Comparison of ENCODE assay signal across 8 cellular contexts in the genomic region with DNA sequence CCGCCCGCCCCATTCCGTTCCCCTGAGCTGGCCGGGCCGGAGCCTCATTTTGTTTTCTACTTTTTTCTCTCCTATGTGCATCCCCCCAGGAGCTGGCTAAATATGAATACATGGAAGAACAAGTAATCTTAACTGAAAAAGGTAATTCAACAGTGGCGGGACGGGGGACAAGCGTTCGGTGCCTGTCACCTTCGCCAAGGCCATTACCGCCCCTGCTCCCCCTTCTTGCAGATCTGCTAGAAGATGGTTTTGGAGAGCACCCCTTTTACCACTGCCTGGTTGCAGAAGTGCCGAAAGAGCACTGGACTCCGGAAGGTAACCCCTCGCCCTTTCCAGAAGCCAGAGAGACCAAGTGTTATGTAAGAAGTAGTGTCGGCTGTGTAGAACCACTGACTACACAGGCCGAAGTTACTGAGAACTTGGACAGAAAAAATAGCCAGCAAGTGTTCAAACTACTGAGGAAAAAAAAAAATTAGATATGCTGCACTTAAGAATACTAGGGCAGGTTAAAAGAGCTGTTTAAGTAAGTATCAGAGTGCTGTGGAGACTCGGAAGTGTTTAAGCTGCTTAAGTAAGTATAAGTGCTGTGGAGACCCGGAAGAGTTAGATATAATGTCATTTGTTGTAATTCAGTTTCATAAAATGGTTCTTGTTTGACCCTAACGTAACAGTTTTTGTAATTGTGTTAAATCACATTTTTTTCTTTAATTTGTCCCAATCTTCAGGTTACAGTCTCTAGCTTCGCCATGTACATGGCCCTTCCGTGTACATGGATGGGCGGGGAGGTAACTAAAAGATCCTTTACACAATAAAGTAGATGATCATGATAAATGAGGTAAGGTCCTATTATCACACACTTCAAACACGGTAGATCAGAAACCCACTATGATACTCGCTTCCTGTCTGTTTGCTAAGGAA. TPM values are rescaled to one million over a fixed set of nuclear protein-coding genes. Genes with fewer than 3 reads are reported as not detected.
DNase-seq lines count a peak whose midpoint lies in the region; ATAC-seq and TF ChIP-seq lines count a peak whose summit lies in the region.

No MANE protein-coding gene starts in this region.

- no peak for TF ChIP-seq CTCF in endodermal cell (conservative IDR thresholded peaks at IDR 0.05)
- TF ChIP-seq CTCF in natural killer cell (IDR thresholded peaks at IDR 0.05): no peak

- H3K9me2 ChIP-seq in GM23248 (ENCODE audit: insufficient read depth): no peaks in the 10 kb centered on the region

- H3K9me3 Mint-ChIP-seq in endodermal cell (no peaks in the 10 kb centered on the region), natural killer cell (no peaks in the 10 kb centered on the region)

- peak overlapping the region; percentile 88 for H3K4me2 ChIP-seq in GM23248 (ENCODE audit: unreplicated experiment)

- DNase-seq in GM23248: peak; percentile 27
- DNase-seq in SJCRH30: peak in 1 of 2 experiments; percentile 11
- peak; percentile 54 for DNase-seq in endodermal cell
- DNase-seq in natural killer cell: no peak
- DNase-seq in NCI-H187 (lab: John Stamatoyannopoulos, UW): no peak

- H3K4me3 Mint-ChIP-seq in endodermal cell (peak overlapping the region; percentile 93), natural killer cell (peak overlapping the region; percentile 95)

- H3K36me3 ChIP-seq in GM23248 (ENCODE audit: low read depth) (0 out of 2 replicates have a peak, but pooled peaks cover 14% of the 10 kb centered on the region), SJCRH30 (peaks cover 4% of the 10 kb centered on the region; the same call in 1 of the 2 replicates), endodermal cell (ENCODE audit: control insufficient read depth, insufficient read depth, low read length) (no peaks in the 10 kb centered on the region)

- in situ Hi-C loops in GM23248 (cut with MboI): loop anchor here (10.0 kb wide), 1 partner anchor 121 kb away; the partner anchor contains the start of genes APOO and CXorf58

- H3K27ac Mint-ChIP-seq in endodermal cell: peak overlapping the region; percentile 87
- peak overlapping the region; percentile 93 to 95 for H3K27ac Mint-ChIP-seq in natural killer cell

- peaks cover 31% of the 10 kb centered on the region for H3F3A ChIP-seq in GM23248 (ENCODE audit: insufficient read depth)

- H3K9me3 ChIP-seq in GM23248 (ENCODE audit: low read depth): no peaks in the 10 kb centered on the region
- no peaks in the 10 kb centered on the region for H3K9me3 ChIP-seq in SJCRH30 (replicated peaks)
- H3K9me3 ChIP-seq in endodermal cell (ENCODE audit: control insufficient read depth, low read length): no peaks in the 10 kb centered on the region

- H3K4me1 ChIP-seq in GM23248 (ENCODE audit: insufficient read depth) (peaks cover 26% of the 10 kb centered on the region), SJCRH30 (peaks cover 7% of the 10 kb centered on the region), endodermal cell (ENCODE audit: control insufficient read depth, insufficient read depth, low read length) (no peaks in the 10 kb centered on the region)

- no peak for ATAC-seq in natural killer cell
- no peak for ATAC-seq in HG02970 (IDR thresholded peaks at IDR 0.05; ENCODE audit: low FRiP score, unreplicated experiment)
- no peak for ATAC-seq in GM18909 (IDR thresholded peaks at IDR 0.05; ENCODE audit: poor library complexity, unreplicated experiment)
- no peak for ATAC-seq in GM19351 (IDR thresholded peaks at IDR 0.05; ENCODE audit: unreplicated experiment)

- 8 to 10% methylated on average over 18 to 22 of the region's 24 CpGs for WGBS in GM23248 (ENCODE audit: low coverage in 1 of 2, low lambda C conversion rate in 2 of 2, missing lambda C conversion rate in 2 of 2), 2 experiments
- 51 to 55% methylated on average over 6 to 17 of the region's 24 CpGs for WGBS in endodermal cell (ENCODE audit: insufficient coverage in 1 of 2, insufficient read length in 1 of 2), 2 experiments

- H3K4me3 ChIP-seq in GM23248: peak overlapping the region; percentile 87
- H3K4me3 ChIP-seq in SJCRH30: peak overlapping the region; percentile 74
- H3K4me3 ChIP-seq in endodermal cell (ENCODE audit: low read length): peak overlapping the region; percentile 86

- H3K27ac ChIP-seq in GM23248: peak overlapping the region; percentile 99
- no peak overlapping the region for H3K27ac ChIP-seq in SJCRH30
- no peak overlapping the region for H3K27ac ChIP-seq in endodermal cell (ENCODE audit: low read depth, low read length)

- H2AFZ ChIP-seq in GM23248: no peak overlapping the region

- H3K9ac ChIP-seq in GM23248: peak overlapping the region; percentile 100
- H3K9ac ChIP-seq in endodermal cell (ENCODE audit: extremely low read depth, low read length, poor library complexity, severe bottlenecking): peak overlapping the region; percentile 25

- H4K20me1 ChIP-seq in GM23248 (ENCODE audit: insufficient read depth): no peaks in the 10 kb centered on the region

- intact Hi-C loops in natural killer cell (cut with micrococcal nuclease): loop anchor here (1.0 to 10.0 kb wide), 6 partner anchors 28 to 368 kb away; partner anchors contain the start of genes ACOT9, APOO and PRDX4

- H3K4me1 Mint-ChIP-seq in endodermal cell (peaks cover 26% of the 10 kb centered on the region), natural killer cell (peaks cover 27 to 36% of the 10 kb centered on the region in 2 donors)

- H3K79me2 ChIP-seq in GM23248 (ENCODE audit: insufficient read depth): peaks cover 18% of the 10 kb centered on the region; the same call in 1 of the 2 replicates

- H3K36me3 Mint-ChIP-seq in endodermal cell (ENCODE audit: low read depth): peaks cover 27% of the 10 kb centered on the region
- no peaks in the 10 kb centered on the region for H3K36me3 Mint-ChIP-seq in natural killer cell

- H3K27me3 Mint-ChIP-seq in endodermal cell (ENCODE audit: insufficient read depth) (no peaks in the 10 kb centered on the region), natural killer cell (ENCODE audit: low read depth in 2 of 2) (no peaks in the 10 kb centered on the region)

- H3K27me3 ChIP-seq in GM23248 (replicated peaks; ENCODE audit: insufficient read depth): no peaks in the 10 kb centered on the region
- H3K27me3 ChIP-seq in SJCRH30: no peaks in the 10 kb centered on the region
- no peaks in the 10 kb centered on the region for H3K27me3 ChIP-seq in endodermal cell (ENCODE audit: control insufficient read depth, insufficient read depth, low read length, poor library complexity, severe bottlenecking)

RNA-seq across cellular contexts. Expression of gene SAT1, which starts 0.9 kb away (rescaled TPM):
- total RNA-seq in GM23248 (2014; rRNA removed; shearing (Covaris generic)): 168 and 171 TPM in 2 replicates
- 223 and 245 TPM in 2 replicates for polyA plus RNA-seq in GM23248 (2016; fragmentation: Nextera tagmentation; extraction: Ambion mirVana)
- total RNA-seq in SJCRH30 (2014; rRNA removed; shearing (Covaris generic)): 24.6 and 25.6 TPM in 2 replicates
- total RNA-seq in endodermal cell (100 to 1,000 TPM in 1 of 2 donors, 10 to 100 TPM in 1; 63.4 to 118 TPM), natural killer cell (100 to 1,000 TPM; 276 to 667 (median 524) TPM)
- polyA plus RNA-seq in endodermal cell (2013, experiment 1 of 2): 72.8 TPM
- 67.6 TPM for polyA plus RNA-seq in endodermal cell (2013, experiment 2 of 2)

RNA-seq across cellular contexts. Expression of gene ACOT9, which starts 40.8 kb away (rescaled TPM):
- 67.2 and 85.2 TPM in 2 replicates for total RNA-seq in GM23248 (2014; rRNA removed; shearing (Covaris generic))
- polyA plus RNA-seq in GM23248 (2016; fragmentation: Nextera tagmentation; extraction: Ambion mirVana): 62.5 and 66.7 TPM in 2 replicates
- 75.4 and 82.3 TPM in 2 replicates for total RNA-seq in SJCRH30 (2014; rRNA removed; shearing (Covaris generic))
- total RNA-seq in endodermal cell (10 to 100 TPM; 34.6 to 58.4 TPM), natural killer cell (10 to 100 TPM; 20.0 to 24.9 (median 21.4) TPM)
- polyA plus RNA-seq in endodermal cell (2013, experiment 1 of 2): 32.4 TPM
- 26.2 TPM for polyA plus RNA-seq in endodermal cell (2013, experiment 2 of 2)

Comparison
In these comparisons a context has a peak if more than half of its experiments do, and no peak if none do; other contexts are left out.
1. DNase-seq: peak in GM23248 (single experiment) and endodermal cell (single experiment); none in natural killer cell (single experiment) and NCI-H187 (0 of 2).
2. Peak in every context shown above with its lines, with median percentiles within 50 percentile points of each other: H3K4me3 ChIP-seq.